In the genomic region with DNA sequence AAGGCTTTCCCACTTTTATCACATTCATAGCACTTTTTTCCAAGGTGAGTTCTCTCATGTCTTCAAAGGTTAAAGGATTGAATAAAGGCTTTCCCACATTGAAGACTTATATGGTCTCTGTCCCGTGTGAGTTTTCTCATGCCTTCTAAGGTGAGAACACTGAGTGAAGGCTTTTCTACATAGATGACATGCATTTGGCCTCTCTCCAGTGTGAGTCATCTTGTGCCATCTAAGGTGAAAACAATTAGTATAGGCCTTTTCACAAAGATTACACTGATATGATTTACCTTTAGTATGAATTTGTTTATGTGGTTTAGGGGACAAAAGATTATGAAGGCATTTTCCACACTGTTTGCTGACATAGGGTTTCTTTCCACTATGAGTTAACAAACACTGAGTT, we compare ENCODE assay signal across 22 cellular contexts. TPM values are rescaled to one million over a fixed set of nuclear protein-coding genes. Genes with fewer than 3 reads are reported as not detected.
A peak's percentile ranks its signal among the peaks of the same experiment; 100 is the strongest.
DNase-seq lines count a peak whose midpoint lies in the region; ATAC-seq, FAIRE-seq and TF ChIP-seq lines count a peak whose summit lies in the region.
"Had no signal": no experiment of that assay in that cellular context is flagged by ENCODE, and none has a peak within 500 bp of the region (broad histone marks: within the 10 kb centered on the region; RNA-seq: fewer than 3 reads in every experiment).

No MANE protein-coding gene starts in this region.

- H3K4me3 ChIP-seq in bronchial epithelial cell (ENCODE audit: low read depth, low read length) (no peak overlapping the region), coronary artery (no peak overlapping the region)
- H3K4me3 ChIP-seq: A549, GM23338 had no signal

- no peaks in the 10 kb centered on the region for H3K27me3 ChIP-seq in bronchial epithelial cell (ENCODE audit: control insufficient read depth, insufficient read depth, low read length)

- H3K9me3 Mint-ChIP-seq in activated CD4-positive, alpha-beta T cell treated with anti-CD3 and anti-CD28 coated beads, Interleukin-2, amount 10 ng/mL, durations not matched to agents 24 days and 14 days = no peaks in the 10 kb centered on the region
- H3K9me3 Mint-ChIP-seq: CD4-positive, alpha-beta T cell; GM23338 had no signal

- H3K4me1 Mint-ChIP-seq in activated CD4-positive, alpha-beta T cell treated with anti-CD3 and anti-CD28 coated beads, Interleukin-2, amount 10 ng/mL, durations not matched to agents 24 days and 14 days = no peaks in the 10 kb centered on the region
- H3K4me1 Mint-ChIP-seq: GM23338 had no signal

- H3K36me3 ChIP-seq in bronchial epithelial cell (ENCODE audit: control insufficient read depth, insufficient read depth, low read length) = no peaks in the 10 kb centered on the region

- H3K27ac ChIP-seq in coronary artery = no peak overlapping the region
- H3K27ac ChIP-seq: 22Rv1, A549, C4-2B had no signal

- H3K36me3 Mint-ChIP-seq in activated CD4-positive, alpha-beta T cell treated with anti-CD3 and anti-CD28 coated beads, Interleukin-2, amount 10 ng/mL, durations not matched to agents 24 days and 14 days (ENCODE audit: low read depth) = no peaks in the 10 kb centered on the region

- H3K4me3 Mint-ChIP-seq in activated CD4-positive, alpha-beta T cell treated with anti-CD3 and anti-CD28 coated beads, Interleukin-2, amount 10 ng/mL, durations not matched to agents 24 days and 14 days = no peak overlapping the region
- H3K4me3 Mint-ChIP-seq: CD4-positive, alpha-beta T cell; GM23338 had no signal

- peaks cover 2% of the 10 kb centered on the region for H3K27me3 Mint-ChIP-seq in activated CD4-positive, alpha-beta T cell treated with anti-CD3 and anti-CD28 coated beads, Interleukin-2, amount 10 ng/mL, durations not matched to agents 24 days and 14 days

- no peak for TF ChIP-seq CTCF in bronchial epithelial cell (IDR thresholded peaks at IDR 0.05; ENCODE audit: insufficient read depth, low read length, severe bottlenecking)
- no peak for TF ChIP-seq CTCF in coronary artery (IDR thresholded peaks at IDR 0.05)

- H3K27ac Mint-ChIP-seq in activated CD4-positive, alpha-beta T cell treated with anti-CD3 and anti-CD28 coated beads, Interleukin-2, amount 10 ng/mL, durations not matched to agents 24 days and 14 days = no peak overlapping the region
- H3K27ac Mint-ChIP-seq: CD4-positive, alpha-beta T cell; GM23338 had no signal

- intact Hi-C loops in activated CD4-positive, alpha-beta T cell treated with anti-CD3 and anti-CD28 coated beads, Interleukin-2, amount 10 ng/mL, durations not matched to agents 24 days and 14 days (cut with micrococcal nuclease) = no loop called here

- FAIRE-seq in bronchial epithelial cell (lab: Jason Lieb, UNC) = no peak
- FAIRE-seq: A549, D721Med, G401.6, GM12891, GM19239, H54, HepG2 had no signal

- no peak for ATAC-seq in HG02870 (IDR thresholded peaks at IDR 0.05; ENCODE audit: unreplicated experiment)
- ATAC-seq: A549, GM23338, HepG2 had no signal

- DNase-seq in activated CD4-positive, alpha-beta T cell treated with anti-CD3 and anti-CD28 coated beads, Interleukin-2, amount 10 ng/mL, durations not matched to agents 24 days and 14 days = peak; percentile 42
- no peak for DNase-seq in activated CD4-positive, alpha-beta T cell treated with anti-CD3 and anti-CD28 coated beads, Interleukin-2, amount 50 U/mL, for 48 hours
- DNase-seq in bronchial epithelial cell (ENCODE audit: low read depth) = peak; percentile 50
- DNase-seq in glomerular visceral epithelial cell (ENCODE audit: extremely low spot score) = peak; percentile 0
- peak; percentile 76 for DNase-seq in renal cortical epithelial cell (ENCODE audit: low read depth)
- no peak for DNase-seq in NCI-H526 (lab: John Stamatoyannopoulos, UW)
- DNase-seq in coronary artery (ENCODE audit: low spot score) = no peak
- DNase-seq: AML-193; Caco-2; CD4-positive, alpha-beta T cell; HCEC 1CT had no signal

RNA-seq across cellular contexts. Expression of gene USP17L30, which starts 21.2 kb away (rescaled TPM):
- total RNA-seq in activated CD4-positive, alpha-beta T cell treated with anti-CD3 and anti-CD28 coated beads, Interleukin-2, amount 10 ng/mL, durations not matched to agents 24 days and 14 days = not detected in 2 replicates
- total RNA-seq in bronchial epithelial cell (not detected in 2 replicates), renal cortical epithelial cell (not detected in 2 replicates)
- total RNA-seq: Caco-2; CD4-positive, alpha-beta T cell; GM23338; HepG2 had no signal

RNA-seq across cellular contexts. Expression of gene USP17L29, which starts 30.7 kb away (rescaled TPM):
- total RNA-seq in activated CD4-positive, alpha-beta T cell treated with anti-CD3 and anti-CD28 coated beads, Interleukin-2, amount 10 ng/mL, durations not matched to agents 24 days and 14 days = not detected in 2 replicates
- total RNA-seq in bronchial epithelial cell (not detected in 2 replicates), renal cortical epithelial cell (not detected in 2 replicates)
- total RNA-seq: Caco-2; CD4-positive, alpha-beta T cell; GM23338; HepG2 had no signal

RNA-seq across cellular contexts. Expression of gene USP17L28, which starts 35.4 kb away (rescaled TPM):
- total RNA-seq in activated CD4-positive, alpha-beta T cell treated with anti-CD3 and anti-CD28 coated beads, Interleukin-2, amount 10 ng/mL, durations not matched to agents 24 days and 14 days = not detected in 2 replicates
- total RNA-seq in bronchial epithelial cell (not detected in 2 replicates), renal cortical epithelial cell (not detected in 2 replicates)
- total RNA-seq: Caco-2; CD4-positive, alpha-beta T cell; GM23338; HepG2 had no signal

RNA-seq across cellular contexts. Expression of gene USP17L27, which starts 40.2 kb away (rescaled TPM):
- not detected in 2 replicates for total RNA-seq in activated CD4-positive, alpha-beta T cell treated with anti-CD3 and anti-CD28 coated beads, Interleukin-2, amount 10 ng/mL, durations not matched to agents 24 days and 14 days
- not detected in 2 replicates for total RNA-seq in bronchial epithelial cell
- not detected in 2 replicates for total RNA-seq in renal cortical epithelial cell
- total RNA-seq: Caco-2; CD4-positive, alpha-beta T cell; GM23338; HepG2 had no signal

RNA-seq across cellular contexts. Expression of gene USP17L5, which starts 44.9 kb away (rescaled TPM):
- total RNA-seq in activated CD4-positive, alpha-beta T cell treated with anti-CD3 and anti-CD28 coated beads, Interleukin-2, amount 10 ng/mL, durations not matched to agents 24 days and 14 days = not detected in 2 replicates
- not detected in 2 replicates for total RNA-seq in bronchial epithelial cell
- not detected in 2 replicates for total RNA-seq in renal cortical epithelial cell
- total RNA-seq: Caco-2; CD4-positive, alpha-beta T cell; GM23338; HepG2 had no signal

Comparison
In these comparisons a context has a peak if more than half of its experiments do, and no peak if none do; other contexts are left out.
1. DNase-seq: peak in activated CD4-positive, alpha-beta T cell treated with anti-CD3 and anti-CD28 coated beads, Interleukin-2, amount 10 ng/mL, durations not matched to agents 24 days and 14 days (single experiment), bronchial epithelial cell (single experiment), glomerular visceral epithelial cell (single experiment) and renal cortical epithelial cell (single experiment); none in activated CD4-positive, alpha-beta T cell treated with anti-CD3 and anti-CD28 coated beads, Interleukin-2, amount 50 U/mL, for 48 hours (0 of 2), NCI-H526 (0 of 2) and coronary artery (single experiment).